21 cellular contexts compared by ENCODE assay signal in genomic region chr15:68994981-68995753, GRCh38. TPM values are rescaled to one million over a fixed set of nuclear protein-coding genes. Genes with fewer than 3 reads are reported as not detected.
"Had no signal": no experiment of that assay in that cellular context is flagged by ENCODE, and none has a peak within 500 bp of the region (broad histone marks: within the 10 kb centered on the region; RNA-seq: fewer than 3 reads in every experiment).

No MANE protein-coding gene starts in this region.

- H3K27ac Mint-ChIP-seq: activated T-cell treated with anti-CD3 and anti-CD28 coated beads, Interleukin-2, amount 50 U/mL, for 72 hours; naive B cell; stimulated activated naive B cell treated with anti-CD40 and anti-IgM and Interleukin-4, amounts not matched to agents 10 μg/mL and 1 μg/mL and 100 μg/mL, for 72 hours had no signal

- H3K27me3 ChIP-seq: ascending aorta, breast epithelium, gastroesophageal sphincter, heart right ventricle, sigmoid colon, upper lobe of right lung had no signal

- H3K36me3 Mint-ChIP-seq: naive B cell; stimulated activated naive B cell treated with anti-CD40 and anti-IgM and Interleukin-4, amounts not matched to agents 10 μg/mL and 1 μg/mL and 100 μg/mL, for 72 hours had no signal

- H3K9me3 ChIP-seq: ascending aorta, breast epithelium, gastroesophageal sphincter, heart right ventricle, sigmoid colon, upper lobe of right lung had no signal

- H3K36me3 ChIP-seq: ascending aorta, breast epithelium, gastroesophageal sphincter, heart right ventricle, sigmoid colon, upper lobe of right lung had no signal

- DNase-seq: activated CD4-positive, alpha-beta T cell treated with anti-CD3 and anti-CD28 coated beads, Interleukin-2, amount 50 U/mL, for 1 hour; activated CD8-positive, alpha-beta memory T cell treated with anti-CD3 and anti-CD28 coated beads for 24 hours; activated CD8-positive, alpha-beta memory T cell treated with anti-CD3 and anti-CD28 coated beads, Interleukin-2, amount 50 U/mL, for 48 hours; activated effector memory CD4-positive, alpha-beta T cell treated with anti-CD3 and anti-CD28 coated beads, Interleukin-2, amount 50 U/mL, for 16 hours; activated naive CD4-positive, alpha-beta T cell treated with anti-CD3 and anti-CD28 coated beads, Interleukin-2, amount 50 U/mL, for 16 hours; activated T-cell treated with anti-CD3 and anti-CD28 coated beads, Interleukin-2, amount 50 U/mL, for 72 hours; effector CD8-positive, alpha-beta T cell; heart right ventricle; left ventricle myocardium superior; naive B cell; nucleus accumbens; posterior cingulate gyrus; sigmoid colon; stimulated activated naive B cell treated with anti-CD40 and anti-IgM and Interleukin-4, amounts not matched to agents 10 μg/mL and 1 μg/mL and 100 μg/mL, for 72 hours; upper lobe of right lung had no signal

- H3K4me3 Mint-ChIP-seq: activated T-cell treated with anti-CD3 and anti-CD28 coated beads, Interleukin-2, amount 50 U/mL, for 72 hours; naive B cell; stimulated activated naive B cell treated with anti-CD40 and anti-IgM and Interleukin-4, amounts not matched to agents 10 μg/mL and 1 μg/mL and 100 μg/mL, for 72 hours had no signal

- H3K4me1 Mint-ChIP-seq: naive B cell; stimulated activated naive B cell treated with anti-CD40 and anti-IgM and Interleukin-4, amounts not matched to agents 10 μg/mL and 1 μg/mL and 100 μg/mL, for 72 hours had no signal

- H3K27ac ChIP-seq: ascending aorta, breast epithelium, gastroesophageal sphincter, heart right ventricle, sigmoid colon, upper lobe of right lung had no signal

- H3K4me3 ChIP-seq: ascending aorta, breast epithelium, gastroesophageal sphincter, heart right ventricle, sigmoid colon, upper lobe of right lung had no signal

- H3K4me1 ChIP-seq: ascending aorta, breast epithelium, gastroesophageal sphincter, sigmoid colon, upper lobe of right lung had no signal

- ATAC-seq: activated CD4-positive, CD25-positive, alpha-beta regulatory T cell treated with anti-CD3 and anti-CD28 coated beads, Interleukin-2, amount 50 U/mL, for 24 hours; activated T-cell treated with anti-CD3 and anti-CD28 coated beads, Interleukin-2, amount 50 U/mL, for 72 hours; esophagus mucosa; gastroesophageal sphincter; heart right ventricle; left ventricle myocardium superior; stimulated activated naive B cell treated with anti-CD40 and anti-IgM and Interleukin-4, amounts not matched to agents 10 μg/mL and 1 μg/mL and 100 μg/mL, for 72 hours; upper lobe of right lung had no signal

- H3K9me3 Mint-ChIP-seq: activated T-cell treated with anti-CD3 and anti-CD28 coated beads, Interleukin-2, amount 50 U/mL, for 72 hours; naive B cell; stimulated activated naive B cell treated with anti-CD40 and anti-IgM and Interleukin-4, amounts not matched to agents 10 μg/mL and 1 μg/mL and 100 μg/mL, for 72 hours had no signal

RNA-seq across cellular contexts. Expression of gene NOX5, which starts 19.3 kb away (rescaled TPM):
- total RNA-seq: activated T-cell treated with anti-CD3 and anti-CD28 coated beads, Interleukin-2, amount 50 U/mL, for 72 hours; left ventricle myocardium superior; mononuclear cell had no signal
